6 cellular contexts compared by ENCODE assay signal in the genomic region with DNA sequence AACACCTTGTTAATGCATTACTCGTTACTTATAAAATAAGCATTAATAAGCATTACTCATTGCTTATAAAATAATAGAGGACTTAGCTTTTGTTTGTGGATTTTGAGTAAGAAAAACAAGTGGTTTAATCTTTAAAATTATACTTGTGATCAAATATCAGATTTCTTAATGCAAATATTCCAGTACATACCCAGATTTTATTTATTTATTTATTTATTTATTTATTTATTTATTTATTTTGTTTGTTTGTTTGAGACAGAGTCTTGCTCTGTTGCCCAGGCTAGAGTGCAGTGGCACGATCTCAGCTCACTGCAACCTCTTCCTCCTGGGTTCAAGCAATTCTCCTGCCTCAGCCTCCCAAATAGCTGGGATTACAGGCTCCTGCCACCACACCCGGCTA. TPM values are rescaled to one million over a fixed set of nuclear protein-coding genes. Genes with fewer than 3 reads are reported as not detected.
"Had no signal": no experiment of that assay in that cellular context is flagged by ENCODE, and none has a peak within 500 bp of the region (broad histone marks: within the 10 kb centered on the region; RNA-seq: fewer than 3 reads in every experiment).

No MANE protein-coding gene starts in this region.

RNA-seq across cellular contexts. Expression of a gene that starts 3.4 kb away (rescaled TPM):
- total RNA-seq: GM23248, H1, H4, H9, HFFc6 had no signal
- polyA plus RNA-seq: GM23248, GM23338, H1 had no signal
